ENCODE assay signal across 8 cellular contexts in genomic region chr17:7281074-7281952, GRCh38. TPM values are rescaled to one million over a fixed set of nuclear protein-coding genes. Genes with fewer than 3 reads are reported as not detected.
A peak's percentile ranks its signal among the peaks of the same experiment; 100 is the strongest.
DNase-seq lines count a peak whose midpoint lies in the region; ATAC-seq and TF ChIP-seq lines count a peak whose summit lies in the region.

TSS of gene SLC2A4 (plus strand) at chr17:7281718. CDS start at chr17:7281935, 217 bp downstream.

- peak within 1 kb of the TSS; percentile 55 for H3K4me3 ChIP-seq in A673 (ENCODE audit: low read depth, low read length, poor library complexity, severe bottlenecking)
- peak within 1 kb of the TSS; percentile 84 for H3K4me3 ChIP-seq in HUES48 (ENCODE audit: low read depth, low read length)
- H3K4me3 ChIP-seq in Peyer's patch: peak within 1 kb of the TSS; percentile 38 to 63 (median 55)
- peak within 1 kb of the TSS; percentile 31 to 73 (median 58) for H3K4me3 ChIP-seq in esophagus squamous epithelium

- H3K27ac ChIP-seq in A673 (ENCODE audit: low read depth, low read length, poor library complexity, severe bottlenecking) (peak within 1 kb of the TSS; percentile 50), HUES48 (ENCODE audit: low read depth, low read length) (peak within 1 kb of the TSS; percentile 36), Peyer's patch (peak within 1 kb of the TSS; percentile 48 to 83 (median 71)), esophagus squamous epithelium (peak within 1 kb of the TSS; percentile 70 to 92 (median 90))

- H3K9me3 ChIP-seq in A673 (ENCODE audit: low read depth, low read length, poor library complexity, severe bottlenecking) (no peaks in the 10 kb centered on the region), HUES48 (ENCODE audit: control insufficient read depth, insufficient read depth, low read length) (no peaks in the 10 kb centered on the region), Peyer's patch (no peaks in the 10 kb centered on the region), esophagus squamous epithelium (no peaks in the 10 kb centered on the region)

- POLR2A ChIA-PET in A673 (lab: Charles Lee; ENCODE audit: low non-redundant PET): interaction anchor here (0.7 kb wide), 1 partner anchor 11 kb away, joined by 21 read pairs; no protein-coding TSS in a partner anchor

- TF ChIP-seq POLR2A in Peyer's patch (IDR thresholded peaks at IDR 0.05): no peak
- TF ChIP-seq POLR2A in esophagus squamous epithelium (IDR thresholded peaks at IDR 0.05): peak in 2 of 4 donors; percentile 46 to 62

- peak within 1 kb of the TSS; percentile 45 for H3K9ac ChIP-seq in HUES48 (ENCODE audit: low read depth, low read length)

- TF ChIP-seq CTCF in A673 (conservative IDR thresholded peaks at IDR 0.05; ENCODE audit: low read depth, low read length): no peak
- no peak for TF ChIP-seq CTCF in Peyer's patch (IDR thresholded peaks at IDR 0.05)
- TF ChIP-seq CTCF in esophagus squamous epithelium (IDR thresholded peaks at IDR 0.05): peak in 1 of 6 experiments; percentile 23

- DNase-seq in A673 (ENCODE audit: low spot score) (peak; percentile 98), Peyer's patch (peak; percentile 89 to 97 (median 96)), esophagus squamous epithelium (lab: John Stamatoyannopoulos, UW) (no peak), myocyte (ENCODE audit: low read depth) (peak; percentile 96)
- DNase-seq in activated T-helper 1 cell treated with anti-CD3 and anti-CD28 coated beads, Interleukin-2, amount 50 U/mL, for 16 hours (ENCODE audit: low read depth in 1 of 2, low spot score in 1 of 2): peak; percentile 42 to 74
- DNase-seq in stimulated activated CD8-positive, alpha-beta memory T cell treated with anti-CD3 and anti-CD28 coated beads, Interleukin-7, amount 100 ng/mL, for 1 hour (ENCODE audit: low read depth in 2 of 2): peak; percentile 52 to 63

- ATAC-seq in GM18511 (IDR thresholded peaks at IDR 0.05; ENCODE audit: unreplicated experiment): peak; percentile 60

- no TSS peak for BruUV-seq in A673 (replicated peaks; lab: Mats Ljungman, UMichigan)

- H3K27me3 ChIP-seq in A673 (replicated peaks; ENCODE audit: insufficient read depth, low read depth, low read length, poor library complexity): no peaks in the 10 kb centered on the region
- H3K27me3 ChIP-seq in HUES48 (ENCODE audit: control insufficient read depth, insufficient read depth, low read length): peaks cover 19% of the 10 kb centered on the region
- H3K27me3 ChIP-seq in Peyer's patch: no peaks in the 10 kb centered on the region
- H3K27me3 ChIP-seq in esophagus squamous epithelium: peaks cover 0 to 31% (median 0%) of the 10 kb centered on the region in 4 donors

- CTCF ChIA-PET in A673 (lab: Charles Lee): interaction anchor here (0.5 to 2.4 kb wide), 5 partner anchors 15 to 436 kb away, joined by 3 to 30 read pairs (median 4); partner anchors contain the start of gene DNAH2

- H3K36me3 ChIP-seq in A673 (ENCODE audit: insufficient read depth, low read length, poor library complexity, severe bottlenecking) (no peaks in the 10 kb centered on the region), HUES48 (ENCODE audit: control insufficient read depth, insufficient read depth, low read length) (0 out of 2 replicates have a peak, but pooled peaks cover 8% of the 10 kb centered on the region), Peyer's patch (no peaks in the 10 kb centered on the region), esophagus squamous epithelium (peaks cover 0 to 27% (median 0%) of the 10 kb centered on the region in 3 donors)

- 1 to 3% methylated on average over 6 to 44 of the region's 71 CpGs for WGBS in esophagus squamous epithelium, 2 donors

- H3K4me1 ChIP-seq in A673 (ENCODE audit: insufficient read depth, low read length, poor library complexity, severe bottlenecking): peaks cover 18% of the 10 kb centered on the region
- peaks cover 14% of the 10 kb centered on the region for H3K4me1 ChIP-seq in HUES48 (ENCODE audit: control insufficient read depth, insufficient read depth, low read length)
- H3K4me1 ChIP-seq in Peyer's patch: peaks cover 2 to 28% (median 16%) of the 10 kb centered on the region in 4 donors
- H3K4me1 ChIP-seq in esophagus squamous epithelium: peaks cover 23 to 55% (median 27%) of the 10 kb centered on the region in 3 donors

- intact Hi-C loops in A673 (cut with micrococcal nuclease; ENCODE audit: unreplicated experiment): loop anchor here (1.0 kb wide), 1 partner anchor 15 kb away; no protein-coding TSS in a partner anchor
- intact Hi-C loops in esophagus squamous epithelium (cut with DNase I): no loop called here

RNA-seq across cellular contexts. Expression of gene SLC2A4, which starts in this region (rescaled TPM):
- total RNA-seq in A673 (2021): 0.67 and 1.6 TPM in 2 replicates
- total RNA-seq in Peyer's patch: 1 to 10 TPM in 3 of 4 donors, not detected in 1; 1.1 to 7.6 (median 4.8) TPM
- 10 to 100 TPM in 1 of 4 donors, 1 to 10 TPM in 2, under 1 TPM in 1; 0.83 to 21.7 (median 2.5) TPM for total RNA-seq in esophagus squamous epithelium
- total RNA-seq in myocyte: 20.0 and 28.3 TPM in 2 replicates
- 0.82 TPM for polyA plus RNA-seq in myocyte (2012)

Comparison
In these comparisons a context has a peak if more than half of its experiments do, and no peak if none do; other contexts are left out.
1. H3K27ac ChIP-seq: peak in every context shown above with its lines; median percentile 90 in esophagus squamous epithelium; 71 in Peyer's patch; 50 in A673; 36 in HUES48.